Comparison of ENCODE assay signal across 8 cellular contexts in genomic region chr6:47083586-47084047, GRCh38. TPM values are rescaled to one million over a fixed set of nuclear protein-coding genes. Genes with fewer than 3 reads are reported as not detected.
DNase-seq lines count a peak whose midpoint lies in the region; ATAC-seq and TF ChIP-seq lines count a peak whose summit lies in the region.

No MANE protein-coding gene starts in this region.

- H3K27ac ChIP-seq in GM23338 (ENCODE audit: low read depth), result no peak overlapping the region
- no peak overlapping the region for H3K27ac ChIP-seq in smooth muscle cell (ENCODE audit: low read depth)

- H3K4me1 ChIP-seq in GM23338 (ENCODE audit: insufficient read depth) (no peaks in the 10 kb centered on the region), smooth muscle cell (ENCODE audit: low read depth) (no peaks in the 10 kb centered on the region)

- WGBS in smooth muscle cell (ENCODE audit: low lambda C conversion rate), result 3% methylated on average over 3 of the region's 3 CpGs

- H3K9me3 ChIP-seq in smooth muscle cell (replicated peaks; ENCODE audit: low read depth), result no peaks in the 10 kb centered on the region

- H3K4me3 Mint-ChIP-seq in GM23338, result no peak overlapping the region
- no peak overlapping the region for H3K4me3 Mint-ChIP-seq in activated T-helper 17 cell treated with anti-CD3 and anti-CD28 coated beads, Interleukin-2, amount 50 U/mL, for 72 hours
- no peak overlapping the region for H3K4me3 Mint-ChIP-seq in naive thymus-derived CD8-positive, alpha-beta T cell

- H3K27ac Mint-ChIP-seq in GM23338, result no peak overlapping the region
- H3K27ac Mint-ChIP-seq in activated T-helper 17 cell treated with anti-CD3 and anti-CD28 coated beads, Interleukin-2, amount 50 U/mL, for 72 hours, result no peak overlapping the region
- no peak overlapping the region for H3K27ac Mint-ChIP-seq in naive thymus-derived CD8-positive, alpha-beta T cell

- H3K4me2 ChIP-seq in GM23338 (no peak overlapping the region), smooth muscle cell (peak overlapping the region; percentile 62)

- H4K20me1 ChIP-seq in GM23338 (replicated peaks; ENCODE audit: insufficient read depth) (no peaks in the 10 kb centered on the region), smooth muscle cell (ENCODE audit: low read depth) (no peaks in the 10 kb centered on the region)

- H3K36me3 ChIP-seq in GM23338 (ENCODE audit: insufficient read depth) (no peaks in the 10 kb centered on the region), smooth muscle cell (ENCODE audit: low read depth) (no peaks in the 10 kb centered on the region)

- peaks cover 3% of the 10 kb centered on the region; the same call in 1 of the 2 replicates for H3K9me2 ChIP-seq in GM23338 (ENCODE audit: insufficient read depth)

- H3K27me3 ChIP-seq in GM23338 (ENCODE audit: insufficient read depth) (no peaks in the 10 kb centered on the region), smooth muscle cell (ENCODE audit: low read depth) (no peaks in the 10 kb centered on the region)

- no peak for ATAC-seq in GM23338
- no peak for ATAC-seq in activated T-helper 17 cell treated with anti-CD3 and anti-CD28 coated beads, Interleukin-2, amount 50 U/mL, for 72 hours (replicated peaks)
- no peak for ATAC-seq in naive thymus-derived CD8-positive, alpha-beta T cell

- intact Hi-C loops in cardiac septum (cut with DNase I), result no loop called here

- no peaks in the 10 kb centered on the region for H3F3A ChIP-seq in GM23338 (replicated peaks; ENCODE audit: low read depth)
- H3F3A ChIP-seq in smooth muscle cell (ENCODE audit: low read depth), result peaks cover 4% of the 10 kb centered on the region

- no peaks in the 10 kb centered on the region for H3K27me3 Mint-ChIP-seq in GM23338 (ENCODE audit: insufficient read depth, low read depth, poor library complexity)
- H3K27me3 Mint-ChIP-seq in activated T-helper 17 cell treated with anti-CD3 and anti-CD28 coated beads, Interleukin-2, amount 50 U/mL, for 72 hours, result peaks cover 10% of the 10 kb centered on the region
- H3K27me3 Mint-ChIP-seq in naive thymus-derived CD8-positive, alpha-beta T cell, result peaks cover 0 to 4% (median 2%) of the 10 kb centered on the region in 5 donors

- no peaks in the 10 kb centered on the region for H3K4me1 Mint-ChIP-seq in GM23338
- no peaks in the 10 kb centered on the region for H3K4me1 Mint-ChIP-seq in activated T-helper 17 cell treated with anti-CD3 and anti-CD28 coated beads, Interleukin-2, amount 50 U/mL, for 72 hours
- H3K4me1 Mint-ChIP-seq in naive thymus-derived CD8-positive, alpha-beta T cell, result no peaks in the 10 kb centered on the region

- TF ChIP-seq CTCF in GM23338 (conservative IDR thresholded peaks at IDR 0.05; ENCODE audit: low read depth in 2 of 2) (no peak), smooth muscle cell (IDR thresholded peaks at IDR 0.05; ENCODE audit: borderline replicate concordance, insufficient read depth, poor library complexity, severe bottlenecking) (no peak)

- no peak overlapping the region for H3K4me3 ChIP-seq in GM23338
- no peak overlapping the region for H3K4me3 ChIP-seq in smooth muscle cell

- no peaks in the 10 kb centered on the region for H3K79me2 ChIP-seq in GM23338 (replicated peaks; ENCODE audit: insufficient read depth)
- no peaks in the 10 kb centered on the region for H3K79me2 ChIP-seq in smooth muscle cell (ENCODE audit: low read depth)

- no peak overlapping the region for H3K9ac ChIP-seq in smooth muscle cell (ENCODE audit: low read depth)

- DNase-seq in GM23338 (ENCODE audit: low spot score) (no peak), SHP77 (lab: John Stamatoyannopoulos, UW) (peak; percentile 90 to 91), cardiac septum (ENCODE audit: low spot score) (peak; percentile 89), smooth muscle cell (lab: John Stamatoyannopoulos, UW; ENCODE audit: unreplicated experiment) (peak; percentile 30), NCI-H128 (lab: John Stamatoyannopoulos, UW; ENCODE audit: unreplicated experiment) (no peak)
- no peak for DNase-seq in naive thymus-derived CD8-positive, alpha-beta T cell
- no peak for DNase-seq in stimulated activated CD4-positive, alpha-beta T cell treated with anti-CD3 and anti-CD28 coated beads, Interleukin-15, amount 100 ng/mL, for 24 hours

- POLR2A ChIA-PET in naive thymus-derived CD8-positive, alpha-beta T cell (lab: Charles Lee), result no interaction called here

- H3K9me3 Mint-ChIP-seq in GM23338, result no peaks in the 10 kb centered on the region
- H3K9me3 Mint-ChIP-seq in activated T-helper 17 cell treated with anti-CD3 and anti-CD28 coated beads, Interleukin-2, amount 50 U/mL, for 72 hours, result no peaks in the 10 kb centered on the region
- no peaks in the 10 kb centered on the region for H3K9me3 Mint-ChIP-seq in naive thymus-derived CD8-positive, alpha-beta T cell

- H3K36me3 Mint-ChIP-seq in GM23338 (ENCODE audit: low read depth), result no peaks in the 10 kb centered on the region
- H3K36me3 Mint-ChIP-seq in activated T-helper 17 cell treated with anti-CD3 and anti-CD28 coated beads, Interleukin-2, amount 50 U/mL, for 72 hours (ENCODE audit: low read depth), result no peaks in the 10 kb centered on the region
- H3K36me3 Mint-ChIP-seq in naive thymus-derived CD8-positive, alpha-beta T cell, result no peaks in the 10 kb centered on the region

- peak overlapping the region; percentile 32; the same call in 1 of the 2 replicates for H2AFZ ChIP-seq in GM23338
- no peak overlapping the region for H2AFZ ChIP-seq in smooth muscle cell (ENCODE audit: low read depth)

TF ChIP-seq in GM23338, 12 proteins besides CTCF, POLR2A, EP300 and RAD21:
- TF ChIP-seq ZNF114 (CRISPR knock-in tag; IDR thresholded peaks at IDR 0.05), result no peak
- TF ChIP-seq POLR2AphosphoS5 (IDR thresholded peaks at IDR 0.05; ENCODE audit: low read depth), result no peak
- TF ChIP-seq REST (IDR thresholded peaks at IDR 0.05; ENCODE audit: unreplicated experiment), result no peak

RNA-seq across cellular contexts. Expression of gene ADGRF1, which starts 41.5 kb away (rescaled TPM):
- not detected in 2 replicates for total RNA-seq in GM23338 (2014; rRNA removed; shearing (Covaris generic))
- polyA plus RNA-seq in GM23338 (2016; fragmentation: Nextera tagmentation; extraction: Ambion mirVana), result not detected in 2 replicates
- total RNA-seq in cardiac septum, result not detected
- total RNA-seq in smooth muscle cell, result not detected in 2 replicates
- not detected in 2 replicates for polyA plus RNA-seq in smooth muscle cell
- total RNA-seq in activated T-helper 17 cell treated with anti-CD3 and anti-CD28 coated beads, Interleukin-2, amount 50 U/mL, for 72 hours, result not detected
- not detected for total RNA-seq in naive thymus-derived CD8-positive, alpha-beta T cell
- not detected for polyA plus RNA-seq in naive thymus-derived CD8-positive, alpha-beta T cell

Comparison
In these comparisons a context has a peak if more than half of its experiments do, and no peak if none do; other contexts are left out.
1. DNase-seq: peak in SHP77 (2 of 2), cardiac septum (single experiment) and smooth muscle cell (single experiment); none in GM23338 (single experiment), naive thymus-derived CD8-positive, alpha-beta T cell (0 of 10), NCI-H128 (single experiment) and stimulated activated CD4-positive, alpha-beta T cell treated with anti-CD3 and anti-CD28 coated beads, Interleukin-15, amount 100 ng/mL, for 24 hours (single experiment).